In genomic region chr16:75566040-75566888, GRCh38 we compare ENCODE assay signal across 1 cellular context.
TF ChIP-seq lines count a peak whose summit lies in the region.

A gene with protein sequence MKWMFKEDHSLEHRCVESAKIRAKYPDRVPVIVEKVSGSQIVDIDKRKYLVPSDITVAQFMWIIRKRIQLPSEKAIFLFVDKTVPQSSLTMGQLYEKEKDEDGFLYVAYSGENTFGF (plus strand): TSS chr16:75566379. CDS start chr16:75566487, 108 bp downstream.

TF ChIP-seq in HepG2, 621 proteins besides CTCF, POLR2A, EP300 and RAD21 (continued from another document and continues in another):
- TF ChIP-seq, protein P1, sequence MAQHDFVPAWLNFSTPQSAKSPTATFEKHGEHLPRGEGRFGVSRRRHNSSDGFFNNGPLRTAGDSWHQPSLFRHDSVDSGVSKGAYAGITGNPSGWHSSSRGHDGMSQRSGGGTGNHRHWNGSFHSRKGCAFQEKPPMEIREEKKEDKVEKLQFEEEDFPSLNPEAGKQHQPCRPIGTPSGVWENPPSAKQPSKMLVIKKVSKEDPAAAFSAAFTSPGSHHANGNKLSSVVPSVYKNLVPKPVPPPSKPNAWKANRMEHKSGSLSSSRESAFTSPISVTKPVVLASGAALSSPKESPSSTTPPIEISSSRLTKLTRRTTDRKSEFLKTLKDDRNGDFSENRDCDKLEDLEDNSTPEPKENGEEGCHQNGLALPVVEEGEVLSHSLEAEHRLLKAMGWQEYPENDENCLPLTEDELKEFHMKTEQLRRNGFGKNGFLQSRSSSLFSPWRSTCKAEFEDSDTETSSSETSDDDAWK (CRISPR knock-in tag; IDR thresholded peaks at IDR 0.05) = no peak
- TF ChIP-seq SRSF1 (optimal IDR thresholded peaks at IDR 0.05; ENCODE audit: low read depth, low read length) (peak; percentile 71), CEBPB (IDR thresholded peaks at IDR 0.05; ENCODE audit: borderline replicate concordance, low read depth, low read length) (no peak), ZNF639 (CRISPR knock-in tag; conservative IDR thresholded peaks at IDR 0.05) (peak; percentile 50; the same call in 1 of the 2 replicates), NR0B2 (CRISPR knock-in tag; IDR thresholded peaks at IDR 0.05) (no peak), NFE2L1 (CRISPR knock-in tag; IDR thresholded peaks at IDR 0.05; ENCODE audit: borderline replicate concordance) (no peak), RELA (CRISPR knock-in tag; IDR thresholded peaks at IDR 0.05) (peak; percentile 20; the same call in 1 of the 2 replicates), YEATS2 (CRISPR knock-in tag; IDR thresholded peaks at IDR 0.05; ENCODE audit: borderline replicate concordance) (peak; percentile 66), CREM (IDR thresholded peaks at IDR 0.05) (no peak), CREM (CRISPR knock-in tag; IDR thresholded peaks at IDR 0.05) (no peak), SMARCC2 (IDR thresholded peaks at IDR 0.05) (no peak), ZFP62 (CRISPR knock-in tag; IDR thresholded peaks at IDR 0.05) (no peak), ZNF747 (CRISPR knock-in tag; IDR thresholded peaks at IDR 0.05; ENCODE audit: borderline replicate concordance) (peak; percentile 80; the same call in 1 of the 2 replicates), MLLT10 (CRISPR knock-in tag; IDR thresholded peaks at IDR 0.05) (no peak), HDAC6 (IDR thresholded peaks at IDR 0.05; ENCODE audit: low read depth, low read length) (no peak), ZNF430 (CRISPR knock-in tag; IDR thresholded peaks at IDR 0.05) (no peak; the same call in 1 of the 2 replicates), HHEX (CRISPR knock-in tag; IDR thresholded peaks at IDR 0.05) (no peak), ZFP82 (CRISPR knock-in tag; IDR thresholded peaks at IDR 0.05; ENCODE audit: borderline replicate concordance) (no peak), NFKBIZ (CRISPR knock-in tag; IDR thresholded peaks at IDR 0.05) (peak; percentile 40; the same call in 1 of the 2 replicates), GABPB1 (CRISPR knock-in tag; IDR thresholded peaks at IDR 0.05) (peak; percentile 97), IRF9 (CRISPR knock-in tag; IDR thresholded peaks at IDR 0.05; ENCODE audit: borderline replicate concordance) (0 out of 2 replicates have a peak, but pooled peaks have one; percentile 32), PITX1 (CRISPR knock-in tag; IDR thresholded peaks at IDR 0.05) (no peak), PCBP1 (IDR thresholded peaks at IDR 0.05; ENCODE audit: borderline replicate concordance, low read depth, low read length) (no peak), ZNF562 (CRISPR knock-in tag; IDR thresholded peaks at IDR 0.05; ENCODE audit: borderline replicate concordance) (no peak), BCLAF1 (IDR thresholded peaks at IDR 0.05) (no peak), ZNF468 (CRISPR knock-in tag; IDR thresholded peaks at IDR 0.05) (no peak), CAMTA2 (CRISPR knock-in tag; IDR thresholded peaks at IDR 0.05; ENCODE audit: borderline replicate concordance) (no peak), GTF2F1 (IDR thresholded peaks at IDR 0.05; ENCODE audit: low read length) (no peak), GATAD1 (CRISPR knock-in tag; IDR thresholded peaks at IDR 0.05) (peak; percentile 73), SNAPC4 (CRISPR knock-in tag; IDR thresholded peaks at IDR 0.05) (no peak), TEAD2 (CRISPR knock-in tag; IDR thresholded peaks at IDR 0.05) (no peak), SCMH1 (CRISPR knock-in tag; IDR thresholded peaks at IDR 0.05; ENCODE audit: borderline replicate concordance) (no peak), ZNF510 (CRISPR knock-in tag; IDR thresholded peaks at IDR 0.05; ENCODE audit: low read depth) (no peak), CBFB (CRISPR knock-in tag; IDR thresholded peaks at IDR 0.05) (0 out of 2 replicates have a peak, but pooled peaks have one; percentile 38), LCORL (IDR thresholded peaks at IDR 0.05) (0 out of 2 replicates have a peak, but pooled peaks have one; percentile 2), LCORL (CRISPR knock-in tag; IDR thresholded peaks at IDR 0.05) (peak; percentile 53; the same call in 1 of the 2 replicates), ZNF775 (CRISPR knock-in tag; IDR thresholded peaks at IDR 0.05; ENCODE audit: borderline replicate concordance) (no peak), HNRNPL (IDR thresholded peaks at IDR 0.05; ENCODE audit: low read depth, low read length) (no peak), ZNF484 (CRISPR knock-in tag; IDR thresholded peaks at IDR 0.05; ENCODE audit: borderline replicate concordance, low read depth) (no peak)
- TF ChIP-seq, protein P2, sequence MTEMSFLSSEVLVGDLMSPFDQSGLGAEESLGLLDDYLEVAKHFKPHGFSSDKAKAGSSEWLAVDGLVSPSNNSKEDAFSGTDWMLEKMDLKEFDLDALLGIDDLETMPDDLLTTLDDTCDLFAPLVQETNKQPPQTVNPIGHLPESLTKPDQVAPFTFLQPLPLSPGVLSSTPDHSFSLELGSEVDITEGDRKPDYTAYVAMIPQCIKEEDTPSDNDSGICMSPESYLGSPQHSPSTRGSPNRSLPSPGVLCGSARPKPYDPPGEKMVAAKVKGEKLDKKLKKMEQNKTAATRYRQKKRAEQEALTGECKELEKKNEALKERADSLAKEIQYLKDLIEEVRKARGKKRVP (CRISPR knock-in tag; IDR thresholded peaks at IDR 0.05) = 0 out of 4 replicates have a peak, but pooled peaks of 1 of the 2 experiments have one; percentile 51
- TF ChIP-seq, protein P3, sequence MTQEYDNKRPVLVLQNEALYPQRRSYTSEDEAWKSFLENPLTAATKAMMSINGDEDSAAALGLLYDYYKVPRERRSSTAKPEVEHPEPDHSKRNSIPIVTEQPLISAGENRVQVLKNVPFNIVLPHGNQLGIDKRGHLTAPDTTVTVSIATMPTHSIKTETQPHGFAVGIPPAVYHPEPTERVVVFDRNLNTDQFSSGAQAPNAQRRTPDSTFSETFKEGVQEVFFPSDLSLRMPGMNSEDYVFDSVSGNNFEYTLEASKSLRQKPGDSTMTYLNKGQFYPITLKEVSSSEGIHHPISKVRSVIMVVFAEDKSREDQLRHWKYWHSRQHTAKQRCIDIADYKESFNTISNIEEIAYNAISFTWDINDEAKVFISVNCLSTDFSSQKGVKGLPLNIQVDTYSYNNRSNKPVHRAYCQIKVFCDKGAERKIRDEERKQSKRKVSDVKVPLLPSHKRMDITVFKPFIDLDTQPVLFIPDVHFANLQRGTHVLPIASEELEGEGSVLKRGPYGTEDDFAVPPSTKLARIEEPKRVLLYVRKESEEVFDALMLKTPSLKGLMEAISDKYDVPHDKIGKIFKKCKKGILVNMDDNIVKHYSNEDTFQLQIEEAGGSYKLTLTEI (CRISPR knock-in tag; conservative IDR thresholded peaks at IDR 0.05) = no peak
- TF ChIP-seq, protein P4, sequence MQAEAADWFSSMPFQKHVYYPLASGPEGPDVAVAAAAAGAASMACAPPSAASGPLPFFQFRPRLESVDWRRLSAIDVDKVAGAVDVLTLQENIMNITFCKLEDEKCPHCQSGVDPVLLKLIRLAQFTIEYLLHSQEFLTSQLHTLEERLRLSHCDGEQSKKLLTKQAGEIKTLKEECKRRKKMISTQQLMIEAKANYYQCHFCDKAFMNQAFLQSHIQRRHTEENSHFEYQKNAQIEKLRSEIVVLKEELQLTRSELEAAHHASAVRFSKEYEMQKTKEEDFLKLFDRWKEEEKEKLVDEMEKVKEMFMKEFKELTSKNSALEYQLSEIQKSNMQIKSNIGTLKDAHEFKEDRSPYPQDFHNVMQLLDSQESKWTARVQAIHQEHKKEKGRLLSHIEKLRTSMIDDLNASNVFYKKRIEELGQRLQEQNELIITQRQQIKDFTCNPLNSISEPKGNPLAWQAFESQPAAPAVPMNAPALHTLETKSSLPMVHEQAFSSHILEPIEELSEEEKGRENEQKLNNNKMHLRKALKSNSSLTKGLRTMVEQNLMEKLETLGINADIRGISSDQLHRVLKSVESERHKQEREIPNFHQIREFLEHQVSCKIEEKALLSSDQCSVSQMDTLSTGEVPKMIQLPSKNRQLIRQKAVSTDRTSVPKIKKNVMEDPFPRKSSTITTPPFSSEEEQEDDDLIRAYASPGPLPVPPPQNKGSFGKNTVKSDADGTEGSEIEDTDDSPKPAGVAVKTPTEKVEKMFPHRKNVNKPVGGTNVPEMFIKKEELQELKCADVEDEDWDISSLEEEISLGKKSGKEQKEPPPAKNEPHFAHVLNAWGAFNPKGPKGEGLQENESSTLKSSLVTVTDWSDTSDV (CRISPR knock-in tag; IDR thresholded peaks at IDR 0.05) = no peak
- TF ChIP-seq, protein P5, sequence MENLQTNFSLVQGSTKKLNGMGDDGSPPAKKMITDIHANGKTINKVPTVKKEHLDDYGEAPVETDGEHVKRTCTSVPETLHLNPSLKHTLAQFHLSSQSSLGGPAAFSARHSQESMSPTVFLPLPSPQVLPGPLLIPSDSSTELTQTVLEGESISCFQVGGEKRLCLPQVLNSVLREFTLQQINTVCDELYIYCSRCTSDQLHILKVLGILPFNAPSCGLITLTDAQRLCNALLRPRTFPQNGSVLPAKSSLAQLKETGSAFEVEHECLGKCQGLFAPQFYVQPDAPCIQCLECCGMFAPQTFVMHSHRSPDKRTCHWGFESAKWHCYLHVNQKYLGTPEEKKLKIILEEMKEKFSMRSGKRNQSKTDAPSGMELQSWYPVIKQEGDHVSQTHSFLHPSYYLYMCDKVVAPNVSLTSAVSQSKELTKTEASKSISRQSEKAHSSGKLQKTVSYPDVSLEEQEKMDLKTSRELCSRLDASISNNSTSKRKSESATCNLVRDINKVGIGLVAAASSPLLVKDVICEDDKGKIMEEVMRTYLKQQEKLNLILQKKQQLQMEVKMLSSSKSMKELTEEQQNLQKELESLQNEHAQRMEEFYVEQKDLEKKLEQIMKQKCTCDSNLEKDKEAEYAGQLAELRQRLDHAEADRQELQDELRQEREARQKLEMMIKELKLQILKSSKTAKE (CRISPR knock-in tag; IDR thresholded peaks at IDR 0.05; ENCODE audit: borderline replicate concordance) = 0 out of 2 replicates have a peak, but pooled peaks have one; percentile 35
